Comparison of ENCODE assay signal across 8 cellular contexts in genomic region chr16:26911436-26911835, GRCh38.
"Had no signal": no experiment of that assay in that cellular context is flagged by ENCODE, and none has a peak within 500 bp of the region (broad histone marks: within the 10 kb centered on the region; RNA-seq: fewer than 3 reads in every experiment).

No MANE protein-coding gene starts in this region.

- ATAC-seq: HepG2 had no signal

- H3K9me3 ChIP-seq: HAP-1 had no signal

- H3K4me1 ChIP-seq: HAP-1 had no signal

- H3K36me3 ChIP-seq: HAP-1 had no signal

- H3K27ac ChIP-seq: GM23248, HL-60, KMS-11 had no signal

- H3K4me3 ChIP-seq: GM23248, HAP-1 had no signal

- H3K4me2 ChIP-seq: KMS-11 had no signal

- FAIRE-seq: HepG2 had no signal

- DNase-seq: GM23248, GOT3, H7, KBM-7 had no signal

- H3K9ac ChIP-seq: GM23248, KMS-11 had no signal
